In the genomic region with DNA sequence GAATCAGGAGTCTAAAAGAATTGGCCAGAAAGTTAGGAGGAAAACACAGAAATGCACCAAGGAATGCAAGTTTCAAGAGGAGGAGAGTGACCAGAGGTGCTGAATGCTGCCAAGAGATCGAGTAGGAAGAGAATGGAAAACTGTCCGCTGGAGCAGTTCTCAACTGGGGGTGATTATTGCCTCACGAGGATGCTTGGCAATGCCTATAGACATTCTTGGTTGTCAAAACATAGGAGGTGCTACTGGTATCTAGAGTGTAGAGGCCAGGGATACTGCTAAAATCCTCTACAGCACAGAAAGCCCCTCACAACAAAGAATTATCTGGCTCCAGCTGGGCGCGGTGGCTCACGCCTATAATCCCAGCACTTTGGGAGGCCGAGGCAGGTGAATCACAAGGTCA, we compare ENCODE assay signal across 19 cellular contexts.
"Had no signal": no experiment of that assay in that cellular context is flagged by ENCODE, and none has a peak within 500 bp of the region (broad histone marks: within the 10 kb centered on the region; RNA-seq: fewer than 3 reads in every experiment).

No MANE protein-coding gene starts in this region.

- H3K27me3 ChIP-seq: cardiac muscle cell, neutrophil, ovary, spleen had no signal

- H3K27ac ChIP-seq: cardiac muscle cell, neutrophil, ovary, spleen had no signal

- H3K4me3 ChIP-seq: cardiac muscle cell, ovary, prostate gland, spleen had no signal

- ATAC-seq: activated CD4-positive, alpha-beta T cell treated with anti-CD3 and anti-CD28 coated beads for 36 hours; activated naive CD8-positive, alpha-beta T cell treated with anti-CD3 and anti-CD28 coated beads, Interleukin-2, amount 50 U/mL, for 24 hours; stimulated activated naive CD8-positive, alpha-beta T cell treated with anti-CD3 and anti-CD28 coated beads, Interleukin-15, Interleukin-2, amounts not matched to agents 100 U/mL and 50 U/mL, for 24 hours; T-cell had no signal

- H3K9me3 Mint-ChIP-seq: activated B cell treated with CpG ODN at 0.5 μM for 24 hours; activated naive CD8-positive, alpha-beta T cell treated with anti-CD3 and anti-CD28 coated beads, Interleukin-2, amount 50 U/mL, for 24 hours; activated T-helper 2 cell treated with anti-CD3 and anti-CD28 coated beads, Interferon-gamma antibody, Interleukin-2, Interleukin-4, amounts not matched to agents 10 μg/mL and 5 μg/mL and 100 μg/mL, durations not matched to agents 14 hours and 24 hours and 36 hours; dendritic cell treated with granulocyte-macrophage colony-stimulating factor and Interleukin-4, amounts not matched to agents 40 ng/mL and 50 ng/mL, for 4 days; nephron; T-cell had no signal

- H3K4me1 ChIP-seq: spleen had no signal

- DNase-seq: activated B cell treated with CpG ODN at 0.5 μM for 24 hours; activated CD4-positive, alpha-beta T cell treated with anti-CD3 and anti-CD28 coated beads for 36 hours; activated CD4-positive, alpha-beta T cell treated with anti-CD3 and anti-CD28 coated beads, Interleukin-2, amount 50 U/mL, for 48 hours; activated naive CD4-positive, alpha-beta T cell; activated naive CD8-positive, alpha-beta T cell treated with anti-CD3 and anti-CD28 coated beads, Interleukin-2, amount 50 U/mL, for 24 hours; effector CD4-positive, alpha-beta T cell; erythroblast; SK-N-SH; spleen; stimulated activated CD4-positive, alpha-beta T cell treated with anti-CD3 and anti-CD28 coated beads, Interleukin-4, amount 100 ng/mL, for 24 hours; stimulated activated naive CD8-positive, alpha-beta T cell treated with anti-CD3 and anti-CD28 coated beads, Interleukin-15, Interleukin-2, amounts not matched to agents 100 U/mL and 50 U/mL, for 24 hours; T-cell had no signal

- H3K9me3 ChIP-seq: neutrophil, ovary, prostate gland, SK-N-SH, spleen had no signal

- H3K27me3 Mint-ChIP-seq: activated B cell treated with CpG ODN at 0.5 μM for 24 hours; activated CD4-positive, alpha-beta T cell treated with anti-CD3 and anti-CD28 coated beads for 36 hours; activated naive CD8-positive, alpha-beta T cell treated with anti-CD3 and anti-CD28 coated beads, Interleukin-2, amount 50 U/mL, for 24 hours; dendritic cell treated with granulocyte-macrophage colony-stimulating factor and Interleukin-4, amounts not matched to agents 40 ng/mL and 50 ng/mL, for 4 days; T-cell had no signal

- H3K4me1 Mint-ChIP-seq: activated B cell treated with CpG ODN at 0.5 μM for 24 hours; activated CD4-positive, alpha-beta T cell treated with anti-CD3 and anti-CD28 coated beads for 36 hours had no signal

- H3K27ac Mint-ChIP-seq: activated B cell treated with CpG ODN at 0.5 μM for 24 hours; activated naive CD8-positive, alpha-beta T cell treated with anti-CD3 and anti-CD28 coated beads, Interleukin-2, amount 50 U/mL, for 24 hours; activated T-helper 2 cell treated with anti-CD3 and anti-CD28 coated beads, Interferon-gamma antibody, Interleukin-2, Interleukin-4, amounts not matched to agents 10 μg/mL and 5 μg/mL and 100 μg/mL, durations not matched to agents 14 hours and 24 hours and 36 hours; dendritic cell treated with granulocyte-macrophage colony-stimulating factor and Interleukin-4, amounts not matched to agents 40 ng/mL and 50 ng/mL, for 4 days had no signal

- H3K4me3 Mint-ChIP-seq: activated B cell treated with CpG ODN at 0.5 μM for 24 hours; activated CD4-positive, alpha-beta T cell treated with anti-CD3 and anti-CD28 coated beads for 36 hours; activated naive CD8-positive, alpha-beta T cell treated with anti-CD3 and anti-CD28 coated beads, Interleukin-2, amount 50 U/mL, for 24 hours; dendritic cell treated with granulocyte-macrophage colony-stimulating factor and Interleukin-4, amounts not matched to agents 40 ng/mL and 50 ng/mL, for 4 days; nephron; T-cell had no signal

- H3K36me3 ChIP-seq: cardiac muscle cell, ovary, prostate gland had no signal
